Comparison of ENCODE assay signal across 1 cellular context in the genomic region with DNA sequence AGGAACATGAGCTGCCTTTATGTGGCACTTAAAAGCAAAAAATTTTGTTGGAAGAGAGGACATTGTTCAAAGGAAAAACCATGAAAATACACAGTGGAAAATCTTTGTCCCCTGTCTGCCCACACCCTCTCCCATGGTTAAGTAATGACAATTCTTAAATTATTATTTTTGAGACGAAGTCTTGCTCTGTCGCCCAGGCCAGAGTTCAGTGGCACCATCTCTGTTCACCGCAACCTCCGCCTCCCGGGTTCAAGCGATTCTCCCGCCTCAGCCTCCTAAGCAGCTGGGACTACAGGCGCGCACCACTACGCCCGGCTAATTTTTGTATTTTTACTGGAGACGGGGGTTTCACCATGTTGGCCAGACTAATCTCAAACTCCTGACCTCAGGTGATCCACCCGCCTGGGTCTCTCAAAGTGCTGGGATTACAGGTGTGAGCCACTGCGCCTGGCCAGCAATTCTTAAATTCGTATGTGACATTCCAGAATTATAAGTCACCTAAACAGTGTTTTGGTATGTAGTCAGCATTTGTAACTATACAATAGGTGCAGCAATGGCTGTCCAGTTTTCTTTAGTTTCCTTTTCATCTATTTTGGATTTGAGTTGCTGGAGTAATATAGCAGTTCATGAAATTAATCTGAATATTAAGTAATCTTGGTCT.
TF ChIP-seq lines count a peak whose summit lies in the region.

No MANE protein-coding gene starts in this region.

TF ChIP-seq in GM12878, 131 proteins besides CTCF, POLR2A, EP300 and RAD21 (continued from another document):
- TF ChIP-seq ZBTB11 (CRISPR knock-in tag; IDR thresholded peaks at IDR 0.05): no peak
- TF ChIP-seq POLR2AphosphoS5 (IDR thresholded peaks at IDR 0.05; ENCODE audit: low read length): no peak
- TF ChIP-seq KAT2A (conservative IDR thresholded peaks at IDR 0.05; ENCODE audit: control insufficient read depth, low read depth, low read length): no peak
- TF ChIP-seq PRDM15 (CRISPR knock-in tag; IDR thresholded peaks at IDR 0.05): no peak
- TF ChIP-seq ZNF687 (IDR thresholded peaks at IDR 0.05): no peak
- TF ChIP-seq SIN3A (IDR thresholded peaks at IDR 0.05; ENCODE audit: low read depth, low read length): no peak
- TF ChIP-seq ZNF24 (IDR thresholded peaks at IDR 0.05): no peak
- TF ChIP-seq BHLHE40 (IDR thresholded peaks at IDR 0.05; ENCODE audit: borderline replicate concordance in 1 of 2, low read depth in 2 of 2, low read length in 1 of 2): no peak
- TF ChIP-seq BACH1 (IDR thresholded peaks at IDR 0.05; ENCODE audit: borderline replicate concordance): no peak
- no peak for TF ChIP-seq SUPT20H (IDR thresholded peaks at IDR 0.05; ENCODE audit: borderline replicate concordance, control insufficient read depth, low read depth, low read length)
- TF ChIP-seq, protein P1, sequence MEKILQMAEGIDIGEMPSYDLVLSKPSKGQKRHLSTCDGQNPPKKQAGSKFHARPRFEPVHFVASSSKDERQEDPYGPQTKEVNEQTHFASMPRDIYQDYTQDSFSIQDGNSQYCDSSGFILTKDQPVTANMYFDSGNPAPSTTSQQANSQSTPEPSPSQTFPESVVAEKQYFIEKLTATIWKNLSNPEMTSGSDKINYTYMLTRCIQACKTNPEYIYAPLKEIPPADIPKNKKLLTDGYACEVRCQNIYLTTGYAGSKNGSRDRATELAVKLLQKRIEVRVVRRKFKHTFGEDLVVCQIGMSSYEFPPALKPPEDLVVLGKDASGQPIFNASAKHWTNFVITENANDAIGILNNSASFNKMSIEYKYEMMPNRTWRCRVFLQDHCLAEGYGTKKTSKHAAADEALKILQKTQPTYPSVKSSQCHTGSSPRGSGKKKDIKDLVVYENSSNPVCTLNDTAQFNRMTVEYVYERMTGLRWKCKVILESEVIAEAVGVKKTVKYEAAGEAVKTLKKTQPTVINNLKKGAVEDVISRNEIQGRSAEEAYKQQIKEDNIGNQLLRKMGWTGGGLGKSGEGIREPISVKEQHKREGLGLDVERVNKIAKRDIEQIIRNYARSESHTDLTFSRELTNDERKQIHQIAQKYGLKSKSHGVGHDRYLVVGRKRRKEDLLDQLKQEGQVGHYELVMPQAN (conservative IDR thresholded peaks at IDR 0.05): peak; percentile 30
- TF ChIP-seq SIX5 (IDR thresholded peaks at IDR 0.05; ENCODE audit: low read depth, low read length, severe bottlenecking): no peak
- TF ChIP-seq IKZF2 (IDR thresholded peaks at IDR 0.05): peak in 1 of 2 experiments; percentile 42; a peak in 2 of 4 replicates
- TF ChIP-seq PBX3 (IDR thresholded peaks at IDR 0.05; ENCODE audit: insufficient replicate concordance, low read depth, low read length): no peak
- TF ChIP-seq RBBP5 (conservative IDR thresholded peaks at IDR 0.05): no peak
- no peak for TF ChIP-seq TCF3 (IDR thresholded peaks at IDR 0.05; ENCODE audit: borderline replicate concordance, insufficient read depth, low read depth, low read length)
- TF ChIP-seq SMC3 (IDR thresholded peaks at IDR 0.05; ENCODE audit: borderline replicate concordance, low read length): no peak
- no peak for TF ChIP-seq MXI1 (IDR thresholded peaks at IDR 0.05; ENCODE audit: low read depth, low read length)
- TF ChIP-seq LARP7 (IDR thresholded peaks at IDR 0.05): no peak
- no peak for TF ChIP-seq RELA (IDR thresholded peaks at IDR 0.05; ENCODE audit: borderline replicate concordance, partially characterized antibody)
TF ChIP-seq in GM12878: peak in this region for 11.
